In the genomic region with DNA sequence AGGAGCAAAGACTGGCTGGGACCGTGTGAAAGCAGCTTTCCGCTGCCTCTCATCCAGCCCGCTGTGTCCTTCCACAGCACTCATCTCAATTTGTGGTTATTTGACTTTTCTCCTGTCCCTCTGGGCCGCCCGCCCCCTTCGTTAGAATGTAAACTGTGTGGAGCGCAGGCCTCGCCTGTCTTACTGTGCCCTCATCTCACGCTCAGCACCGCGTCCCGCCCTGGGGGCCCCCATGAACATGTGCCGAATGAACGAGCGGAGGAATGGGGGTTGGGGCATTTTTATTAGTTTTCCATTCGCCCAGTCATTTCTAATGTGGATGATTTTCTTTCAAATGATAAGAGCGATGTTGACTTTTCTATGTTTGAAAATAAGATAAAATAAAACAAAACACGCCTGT, we compare ENCODE assay signal across 8 cellular contexts.
DNase-seq lines count a peak whose midpoint lies in the region; ATAC-seq, FAIRE-seq and TF ChIP-seq lines count a peak whose summit lies in the region.
"Not testable (repeated sequence)": the region's sequence is repeated elsewhere in the genome, so short reads cannot be mapped to it uniquely, and the experiment has no call there.

No MANE protein-coding gene starts in this region.

- not testable (repeated sequence) for DNase-seq in IMR-90; H1 (ENCODE audit: low read depth in 1 of 2, low spot score in 2 of 2); mesothelial cell of epicardium (ENCODE audit: low spot score in 2 of 2, unreplicated experiment in 2 of 2); nephron progenitor cell; neural progenitor cell (ENCODE audit: low spot score)
- DNase-seq in coronary artery (ENCODE audit: low spot score) (peak; percentile 56), islet precursor cell (peak; percentile 31), ovary (peak; percentile 35 to 59 (median 55))

- not testable (repeated sequence) for H3K27me3 ChIP-seq in IMR-90 (ENCODE audit: control insufficient read depth, insufficient read depth, low read length); H1 (replicated peaks in 1 of 4; ENCODE audit: control insufficient read depth in 3 of 4, extremely low read depth in 1 of 4, insufficient read depth in 3 of 4, low read length in 3 of 4); neural progenitor cell; ovary

- not testable (repeated sequence) for TF ChIP-seq EP300 in H1 (IDR thresholded peaks at IDR 0.05; ENCODE audit: borderline replicate concordance in 1 of 2, low read depth in 2 of 2, low read length in 2 of 2); ovary (IDR thresholded peaks at IDR 0.05)

- not testable (repeated sequence) for H4K91ac ChIP-seq in IMR-90 (ENCODE audit: insufficient read depth, low read depth, low read length); H1 (replicated peaks; ENCODE audit: insufficient read length, low read length)

- H3K4me3 Mint-ChIP-seq in mesothelial cell of epicardium, nephron progenitor cell: not testable (repeated sequence)
- peak overlapping the region; percentile 48 for H3K4me3 Mint-ChIP-seq in neural progenitor cell

- intact Hi-C loops in IMR-90 (cut with micrococcal nuclease); ovary (cut with DNase I): not testable (repeated sequence)

- not testable (repeated sequence) for H3K23me2 ChIP-seq in H1 (ENCODE audit: low read depth, low read length)

- not testable (repeated sequence) for H3K9me3 Mint-ChIP-seq in mesothelial cell of epicardium, nephron progenitor cell, neural progenitor cell

- H2BK20ac ChIP-seq in IMR-90 (ENCODE audit: low read depth, low read length); H1 (ENCODE audit: low read length): not testable (repeated sequence)

- peak overlapping the region; percentile 66 for H3K27ac Mint-ChIP-seq in mesothelial cell of epicardium
- H3K27ac Mint-ChIP-seq in nephron progenitor cell: peak overlapping the region; percentile 64
- H3K27ac Mint-ChIP-seq in neural progenitor cell: not testable (repeated sequence)

- 85% methylated on average over 4 of the region's 18 CpGs; no CpG with 5 or more reads in 1 of the 2 experiments for WGBS in IMR-90 (ENCODE audit: extremely low coverage in 2 of 2, insufficient read length in 1 of 2), 2 experiments
- WGBS in H1 (ENCODE audit: extremely low coverage in 1 of 2, insufficient coverage in 1 of 2, insufficient read length in 1 of 2, insufficient replicate concordance in 2 of 2, low coverage in 1 of 2, low lambda C conversion rate in 2 of 2, missing lambda C conversion rate in 1 of 2), 2 experiments: 89% methylated on average over 15 of the region's 18 CpGs; no CpG with 5 or more reads in 1 of the 2 experiments
- 19 to 51% (median 25%) methylated on average over 18 of the region's 18 CpGs for WGBS in ovary, 3 donors

- H3K36me3 Mint-ChIP-seq in mesothelial cell of epicardium; nephron progenitor cell (ENCODE audit: low read depth); neural progenitor cell: not testable (repeated sequence)

- not testable (repeated sequence) for H3K79me2 ChIP-seq in H1 (ENCODE audit: control insufficient read depth in 1 of 2, insufficient read depth in 2 of 2, low read length in 2 of 2); neural progenitor cell (ENCODE audit: low read depth)

- not testable (repeated sequence) for H3K79me1 ChIP-seq in IMR-90 (ENCODE audit: low read depth in 1 of 2, low read length in 2 of 2); H1 (ENCODE audit: low read depth, low read length)

- H3K27ac ChIP-seq in IMR-90 (ENCODE audit: insufficient read depth, low read length); coronary artery; H1 (ENCODE audit: low read depth, low read length); neural progenitor cell: not testable (repeated sequence)
- H3K27ac ChIP-seq in ovary: peak overlapping the region in 1 of 2 donors; percentile 77

- CTCF ChIA-PET in IMR-90 (lab: Yijun Ruan, JAX); H1 (lab: Charles Lee; ENCODE audit: partially characterized antibody): not testable (repeated sequence)

- H2BK15ac ChIP-seq in IMR-90 (ENCODE audit: low read depth, low read length); H1 (ENCODE audit: low read length): not testable (repeated sequence)

- dilution Hi-C loops in IMR-90 (cut with HindIII; ENCODE audit: low sequenced_read_pairs, unreplicated experiment): not testable (repeated sequence)

- H3K4me2 ChIP-seq in IMR-90 (ENCODE audit: low read depth, low read length); H1 (ENCODE audit: insufficient read depth in 1 of 2, low read depth in 2 of 2, low read length in 2 of 2); neural progenitor cell: not testable (repeated sequence)

- TF ChIP-seq POLR2A in IMR-90 (IDR thresholded peaks at IDR 0.05; ENCODE audit: low read depth, low read length); H1 (IDR thresholded peaks at IDR 0.05; ENCODE audit: control extremely low read depth in 1 of 2, low read depth in 2 of 2, low read length in 2 of 2); ovary (IDR thresholded peaks at IDR 0.05): not testable (repeated sequence)

- H3K4me3 ChIP-seq in IMR-90 (ENCODE audit: insufficient read depth, low read depth, low read length); coronary artery; H1 (ENCODE audit: extremely low read depth in 1 of 4, insufficient read depth in 2 of 4, low read depth in 3 of 4, low read length in 4 of 4); neural progenitor cell; ovary: not testable (repeated sequence)

- not testable (repeated sequence) for H2BK12ac ChIP-seq in H1 (ENCODE audit: low read depth, low read length)

- H2AK9ac ChIP-seq in IMR-90 (replicated peaks; ENCODE audit: low read depth, low read length, poor library complexity): not testable (repeated sequence)

- H2BK120ac ChIP-seq in IMR-90 (ENCODE audit: low read depth, low read length); H1 (replicated peaks; ENCODE audit: low read depth, low read length): not testable (repeated sequence)

- TF ChIP-seq CTCF in IMR-90 (conservative IDR thresholded peaks at IDR 0.05; ENCODE audit: low read depth, low read length); coronary artery (IDR thresholded peaks at IDR 0.05); H1 (IDR thresholded peaks at IDR 0.05; ENCODE audit: control extremely low read depth in 1 of 3, insufficient read depth in 1 of 3, low read depth in 1 of 3, low read length in 3 of 3); mesothelial cell of epicardium (IDR thresholded peaks at IDR 0.05; ENCODE audit: unreplicated experiment); nephron progenitor cell (IDR thresholded peaks at IDR 0.05); neural progenitor cell (IDR thresholded peaks at IDR 0.05); ovary (IDR thresholded peaks at IDR 0.05): not testable (repeated sequence)

- H3K9me3 ChIP-seq in IMR-90 (ENCODE audit: control insufficient read depth, insufficient read depth, low read length); H1 (ENCODE audit: insufficient read depth in 2 of 2, low read depth in 1 of 2, low read length in 1 of 2); neural progenitor cell (ENCODE audit: low read depth); ovary: not testable (repeated sequence)

- H3K4ac ChIP-seq in IMR-90 (ENCODE audit: low read depth, low read length); H1 (replicated peaks; ENCODE audit: insufficient read length, low read depth, low read length): not testable (repeated sequence)

- not testable (repeated sequence) for H3K23ac ChIP-seq in IMR-90 (ENCODE audit: low read depth, low read length); H1 (ENCODE audit: insufficient read length)

- not testable (repeated sequence) for H4K5ac ChIP-seq in IMR-90 (ENCODE audit: low read depth, low read length); H1 (ENCODE audit: insufficient read length, low read depth, low read length)

- H3K36me3 ChIP-seq in IMR-90 (ENCODE audit: control insufficient read depth, insufficient read depth, low read length); H1 (ENCODE audit: control insufficient read depth in 2 of 4, insufficient read depth in 4 of 4, low read length in 3 of 4); neural progenitor cell; ovary: not testable (repeated sequence)

- not testable (repeated sequence) for ATAC-seq in IMR-90 (ENCODE audit: low read depth)

- not testable (repeated sequence) for H3K9ac ChIP-seq in IMR-90 (ENCODE audit: low read depth, low read length); H1 (replicated peaks in 1 of 4; ENCODE audit: extremely low read depth in 1 of 4, low read depth in 3 of 4, low read length in 3 of 4); neural progenitor cell

- not testable (repeated sequence) for H4K20me1 ChIP-seq in IMR-90 (ENCODE audit: insufficient read depth, low read length); H1 (replicated peaks in 1 of 2; ENCODE audit: control insufficient read depth in 1 of 2, insufficient read depth in 2 of 2, low read length in 2 of 2); neural progenitor cell (ENCODE audit: low read depth)

- not testable (repeated sequence) for H3K18ac ChIP-seq in IMR-90 (ENCODE audit: low read depth, low read length); H1 (ENCODE audit: extremely low read depth, low read length)

- FAIRE-seq in H1 (lab: Jason Lieb, UNC): not testable (repeated sequence)

- H3K4me1 Mint-ChIP-seq in mesothelial cell of epicardium: peaks cover 28% of the 10 kb centered on the region
- H3K4me1 Mint-ChIP-seq in nephron progenitor cell, neural progenitor cell: not testable (repeated sequence)

- not testable (repeated sequence) for H3K4me1 ChIP-seq in IMR-90 (ENCODE audit: control insufficient read depth, insufficient read depth, low read length); H1 (replicated peaks in 1 of 4; ENCODE audit: control insufficient read depth in 3 of 4, insufficient read depth in 4 of 4, low read length in 3 of 4); neural progenitor cell
- H3K4me1 ChIP-seq in ovary (ENCODE audit: insufficient read depth): peaks cover 15% of the 10 kb centered on the region

- H3K14ac ChIP-seq in IMR-90 (replicated peaks; ENCODE audit: low read depth, low read length); H1 (ENCODE audit: insufficient read length): not testable (repeated sequence)

- not testable (repeated sequence) for H2BK5ac ChIP-seq in IMR-90 (ENCODE audit: low read depth, low read length, poor library complexity, severe bottlenecking); H1 (ENCODE audit: low read depth, low read length)

- POLR2A ChIA-PET in IMR-90 (lab: Charles Lee; ENCODE audit: unreplicated experiment); H1 (lab: Charles Lee; ENCODE audit: partially characterized antibody): not testable (repeated sequence)

- in situ Hi-C loops in IMR-90 (cut with MboI; ENCODE audit: low sequenced_read_pairs): not testable (repeated sequence)

- not testable (repeated sequence) for H3F3A ChIP-seq in neural progenitor cell (ENCODE audit: low read depth)

- H3K56ac ChIP-seq in IMR-90 (ENCODE audit: extremely low read depth, insufficient read depth, low read length); H1 (replicated peaks; ENCODE audit: insufficient read length, low read depth, low read length): not testable (repeated sequence)

- H2AFZ ChIP-seq in IMR-90 (replicated peaks; ENCODE audit: low read length, poor library complexity); H1 (ENCODE audit: low read length); neural progenitor cell (replicated peaks): not testable (repeated sequence)

- H2AK5ac ChIP-seq in IMR-90 (ENCODE audit: low read depth, low read length): peak overlapping the region; percentile 9; the same call in 1 of the 2 replicates
- not testable (repeated sequence) for H2AK5ac ChIP-seq in H1 (ENCODE audit: low read depth, low read length)

- BruUV-seq in IMR-90 (replicated peaks; lab: Mats Ljungman, UMichigan): not testable (repeated sequence)

- not testable (repeated sequence) for H4K8ac ChIP-seq in IMR-90 (ENCODE audit: low read depth in 2 of 2, low read length in 2 of 2); H1 (ENCODE audit: extremely low read depth, insufficient read depth, low read length)

- H3K9me1 ChIP-seq in IMR-90 (ENCODE audit: insufficient read depth, low read length): not testable (repeated sequence)

- H3K27me3 Mint-ChIP-seq in mesothelial cell of epicardium (ENCODE audit: low read depth); nephron progenitor cell (ENCODE audit: low read depth, poor library complexity); neural progenitor cell (ENCODE audit: insufficient read depth, low read depth): not testable (repeated sequence)

- TF ChIP-seq RAD21 in IMR-90 (IDR thresholded peaks at IDR 0.05; ENCODE audit: low read length); H1 (IDR thresholded peaks at IDR 0.05 in 1 of 2, conservative IDR thresholded peaks at IDR 0.05 in 1 of 2; ENCODE audit: low read depth in 2 of 2, low read length in 2 of 2): not testable (repeated sequence)
